ENCODE assay signal across 7 cellular contexts in the genomic region with DNA sequence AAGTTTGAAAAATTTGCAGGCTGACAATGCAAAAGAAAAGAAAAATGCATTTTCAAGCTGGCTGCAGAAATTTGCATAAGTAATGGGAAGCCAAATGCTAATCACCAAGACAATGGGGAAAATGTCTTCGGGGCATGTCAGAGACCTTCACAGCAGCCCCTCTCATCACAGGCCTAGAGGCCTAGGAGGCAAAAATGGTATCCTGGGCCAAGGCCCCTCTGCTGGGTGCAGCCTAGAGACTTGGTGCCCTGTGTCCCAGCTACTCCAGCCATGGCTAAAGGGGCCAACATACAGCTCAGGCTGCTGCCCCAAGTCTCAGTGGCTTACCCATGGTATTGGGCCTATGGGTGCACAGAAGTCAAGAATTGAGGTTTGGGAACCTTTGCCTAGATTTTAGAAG.
"Had no signal": no experiment of that assay in that cellular context is flagged by ENCODE, and none has a peak within 500 bp of the region (broad histone marks: within the 10 kb centered on the region; RNA-seq: fewer than 3 reads in every experiment).

No MANE protein-coding gene starts in this region.

- H3K9ac ChIP-seq: KMS-11 had no signal

- H3K4me3 ChIP-seq: K562 had no signal

- H3K4me2 ChIP-seq: KMS-11 had no signal

- DNase-seq: IMR-90, KBM-7, KG1 had no signal

- H3K27ac ChIP-seq: HL-60, KMS-11 had no signal

- ATAC-seq: HepG2, K562 had no signal
